In genomic region chr9:16680965-16681658, GRCh38 we compare ENCODE assay signal across 1 cellular context.
TF ChIP-seq lines count a peak whose summit lies in the region.

No MANE protein-coding gene starts in this region.

TF ChIP-seq in HEK293, 187 proteins besides CTCF, POLR2A, EP300 and RAD21 (continued from another document):
- TF ChIP-seq ZNF398 (tag by site-specific recombination; IDR thresholded peaks at IDR 0.05): peak; percentile 56
- no peak for TF ChIP-seq ZSCAN5A (tag by site-specific recombination; IDR thresholded peaks at IDR 0.05)
- TF ChIP-seq MYNN (tag by site-specific recombination; IDR thresholded peaks at IDR 0.05; ENCODE audit: borderline replicate concordance): no peak
- no peak for TF ChIP-seq ZBTB8A (tag by site-specific recombination; IDR thresholded peaks at IDR 0.05)
- TF ChIP-seq ZNF335 (tag by site-specific recombination; conservative IDR thresholded peaks at IDR 0.05): no peak
- no peak for TF ChIP-seq HOXA7 (CRISPR knock-in tag; IDR thresholded peaks at IDR 0.05; ENCODE audit: borderline replicate concordance)
- TF ChIP-seq ZNF610 (tag by site-specific recombination; IDR thresholded peaks at IDR 0.05; ENCODE audit: borderline replicate concordance): no peak
- TF ChIP-seq ZBTB21 (tag by site-specific recombination; IDR thresholded peaks at IDR 0.05): no peak
- TF ChIP-seq ZNF670 (tag by site-specific recombination; IDR thresholded peaks at IDR 0.05; ENCODE audit: low read depth): no peak
- no peak for TF ChIP-seq ZNF623 (tag by site-specific recombination; IDR thresholded peaks at IDR 0.05)
- TF ChIP-seq SCRT2 (tag by site-specific recombination; IDR thresholded peaks at IDR 0.05): no peak
- TF ChIP-seq ZNF580 (tag by site-specific recombination; IDR thresholded peaks at IDR 0.05): no peak
- no peak for TF ChIP-seq ZFP69B (tag by site-specific recombination; IDR thresholded peaks at IDR 0.05)
TF ChIP-seq in HEK293: peak in this region for 7.
